In the genomic region with DNA sequence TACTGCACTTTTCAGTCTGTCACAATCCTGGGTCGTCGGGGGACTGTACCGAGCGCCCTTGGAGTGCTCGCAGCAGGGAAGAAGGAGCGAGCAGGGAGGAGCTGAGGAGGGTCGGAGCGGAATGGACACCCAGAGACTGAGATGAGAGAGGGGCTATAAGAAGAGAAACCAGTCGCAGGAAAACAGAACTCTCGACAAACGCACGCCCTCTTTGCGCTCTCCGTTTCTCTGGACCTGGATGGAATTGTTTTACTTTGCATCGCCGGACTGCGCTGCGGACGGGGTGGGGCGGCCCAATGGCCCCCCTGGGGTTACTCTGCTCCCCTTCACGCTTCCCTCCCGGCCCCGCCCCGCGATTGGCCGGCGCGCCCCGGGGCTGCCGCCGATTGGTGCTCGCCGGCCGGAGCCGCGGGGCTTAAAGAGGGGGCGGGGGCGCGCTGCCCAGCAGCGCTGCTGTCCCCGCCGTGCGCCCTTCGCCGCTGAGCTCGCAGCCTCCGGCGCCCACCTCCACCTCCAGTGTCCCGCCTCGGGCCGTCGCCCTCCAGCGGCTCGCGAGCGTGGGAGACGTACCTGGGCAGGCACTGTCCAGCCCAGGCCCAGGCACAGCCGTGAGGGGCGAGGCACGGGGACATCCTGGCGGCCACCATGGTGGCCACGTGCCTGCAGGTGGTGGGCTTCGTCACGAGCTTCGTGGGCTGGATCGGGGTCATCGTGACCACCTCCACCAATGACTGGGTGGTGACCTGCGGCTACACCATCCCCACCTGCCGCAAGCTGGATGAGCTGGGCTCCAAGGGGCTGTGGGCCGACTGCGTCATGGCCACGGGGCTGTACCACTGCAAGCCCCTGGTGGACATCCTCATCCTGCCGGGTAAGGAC, we compare ENCODE assay signal across 1 cellular context.
TF ChIP-seq lines count a peak whose summit lies in the region.

A gene (plus strand): TSS at position 447 of the 879 bp plus-strand sequence. CDS start 199 bp downstream, at position 646.

TF ChIP-seq in WTC11, 78 proteins besides CTCF, POLR2A, EP300 and RAD21 (continued from another document and continues in another):
- TF ChIP-seq, protein P1, sequence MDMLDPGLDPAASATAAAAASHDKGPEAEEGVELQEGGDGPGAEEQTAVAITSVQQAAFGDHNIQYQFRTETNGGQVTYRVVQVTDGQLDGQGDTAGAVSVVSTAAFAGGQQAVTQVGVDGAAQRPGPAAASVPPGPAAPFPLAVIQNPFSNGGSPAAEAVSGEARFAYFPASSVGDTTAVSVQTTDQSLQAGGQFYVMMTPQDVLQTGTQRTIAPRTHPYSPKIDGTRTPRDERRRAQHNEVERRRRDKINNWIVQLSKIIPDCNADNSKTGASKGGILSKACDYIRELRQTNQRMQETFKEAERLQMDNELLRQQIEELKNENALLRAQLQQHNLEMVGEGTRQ (CRISPR knock-in tag; IDR thresholded peaks at IDR 0.05) = peak; percentile 70
- TF ChIP-seq, protein P2, sequence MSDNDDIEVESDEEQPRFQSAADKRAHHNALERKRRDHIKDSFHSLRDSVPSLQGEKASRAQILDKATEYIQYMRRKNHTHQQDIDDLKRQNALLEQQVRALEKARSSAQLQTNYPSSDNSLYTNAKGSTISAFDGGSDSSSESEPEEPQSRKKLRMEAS (CRISPR knock-in tag; IDR thresholded peaks at IDR 0.05) = peak; percentile 98
- TF ChIP-seq, protein P3, sequence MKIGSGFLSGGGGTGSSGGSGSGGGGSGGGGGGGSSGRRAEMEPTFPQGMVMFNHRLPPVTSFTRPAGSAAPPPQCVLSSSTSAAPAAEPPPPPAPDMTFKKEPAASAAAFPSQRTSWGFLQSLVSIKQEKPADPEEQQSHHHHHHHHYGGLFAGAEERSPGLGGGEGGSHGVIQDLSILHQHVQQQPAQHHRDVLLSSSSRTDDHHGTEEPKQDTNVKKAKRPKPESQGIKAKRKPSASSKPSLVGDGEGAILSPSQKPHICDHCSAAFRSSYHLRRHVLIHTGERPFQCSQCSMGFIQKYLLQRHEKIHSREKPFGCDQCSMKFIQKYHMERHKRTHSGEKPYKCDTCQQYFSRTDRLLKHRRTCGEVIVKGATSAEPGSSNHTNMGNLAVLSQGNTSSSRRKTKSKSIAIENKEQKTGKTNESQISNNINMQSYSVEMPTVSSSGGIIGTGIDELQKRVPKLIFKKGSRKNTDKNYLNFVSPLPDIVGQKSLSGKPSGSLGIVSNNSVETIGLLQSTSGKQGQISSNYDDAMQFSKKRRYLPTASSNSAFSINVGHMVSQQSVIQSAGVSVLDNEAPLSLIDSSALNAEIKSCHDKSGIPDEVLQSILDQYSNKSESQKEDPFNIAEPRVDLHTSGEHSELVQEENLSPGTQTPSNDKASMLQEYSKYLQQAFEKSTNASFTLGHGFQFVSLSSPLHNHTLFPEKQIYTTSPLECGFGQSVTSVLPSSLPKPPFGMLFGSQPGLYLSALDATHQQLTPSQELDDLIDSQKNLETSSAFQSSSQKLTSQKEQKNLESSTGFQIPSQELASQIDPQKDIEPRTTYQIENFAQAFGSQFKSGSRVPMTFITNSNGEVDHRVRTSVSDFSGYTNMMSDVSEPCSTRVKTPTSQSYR (CRISPR knock-in tag; IDR thresholded peaks at IDR 0.05) = peak; percentile 87; the same call in 1 of the 2 replicates
- TF ChIP-seq RELA (CRISPR knock-in tag; IDR thresholded peaks at IDR 0.05; ENCODE audit: borderline replicate concordance) = peak; percentile 98
- TF ChIP-seq OVOL2 (CRISPR knock-in tag; IDR thresholded peaks at IDR 0.05; ENCODE audit: borderline replicate concordance) = no peak
- TF ChIP-seq, protein P4, sequence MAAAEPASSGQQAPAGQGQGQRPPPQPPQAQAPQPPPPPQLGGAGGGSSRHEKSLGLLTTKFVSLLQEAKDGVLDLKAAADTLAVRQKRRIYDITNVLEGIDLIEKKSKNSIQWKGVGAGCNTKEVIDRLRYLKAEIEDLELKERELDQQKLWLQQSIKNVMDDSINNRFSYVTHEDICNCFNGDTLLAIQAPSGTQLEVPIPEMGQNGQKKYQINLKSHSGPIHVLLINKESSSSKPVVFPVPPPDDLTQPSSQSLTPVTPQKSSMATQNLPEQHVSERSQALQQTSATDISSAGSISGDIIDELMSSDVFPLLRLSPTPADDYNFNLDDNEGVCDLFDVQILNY (CRISPR knock-in tag; IDR thresholded peaks at IDR 0.05) = peak; percentile 71; the same call in 1 of the 2 replicates
- no peak for TF ChIP-seq PRRX2 (CRISPR knock-in tag; IDR thresholded peaks at IDR 0.05)
- 0 out of 2 replicates have a peak, but pooled peaks have one; percentile 31 for TF ChIP-seq TEAD4 (CRISPR knock-in tag; IDR thresholded peaks at IDR 0.05)
- TF ChIP-seq GTF2I (CRISPR knock-in tag; conservative IDR thresholded peaks at IDR 0.05) = no peak
- peak; percentile 58 for TF ChIP-seq NFYB (CRISPR knock-in tag; conservative IDR thresholded peaks at IDR 0.05; ENCODE audit: low read depth)
- no peak for TF ChIP-seq FOXJ3 (CRISPR knock-in tag; IDR thresholded peaks at IDR 0.05; ENCODE audit: borderline replicate concordance)
- TF ChIP-seq NR3C1 (CRISPR knock-in tag; conservative IDR thresholded peaks at IDR 0.05; ENCODE audit: low read depth) = peak; percentile 90
- TF ChIP-seq KAT7 (CRISPR knock-in tag; IDR thresholded peaks at IDR 0.05; ENCODE audit: borderline replicate concordance) = peak; percentile 69; the same call in 1 of the 2 replicates
- TF ChIP-seq, protein P5, sequence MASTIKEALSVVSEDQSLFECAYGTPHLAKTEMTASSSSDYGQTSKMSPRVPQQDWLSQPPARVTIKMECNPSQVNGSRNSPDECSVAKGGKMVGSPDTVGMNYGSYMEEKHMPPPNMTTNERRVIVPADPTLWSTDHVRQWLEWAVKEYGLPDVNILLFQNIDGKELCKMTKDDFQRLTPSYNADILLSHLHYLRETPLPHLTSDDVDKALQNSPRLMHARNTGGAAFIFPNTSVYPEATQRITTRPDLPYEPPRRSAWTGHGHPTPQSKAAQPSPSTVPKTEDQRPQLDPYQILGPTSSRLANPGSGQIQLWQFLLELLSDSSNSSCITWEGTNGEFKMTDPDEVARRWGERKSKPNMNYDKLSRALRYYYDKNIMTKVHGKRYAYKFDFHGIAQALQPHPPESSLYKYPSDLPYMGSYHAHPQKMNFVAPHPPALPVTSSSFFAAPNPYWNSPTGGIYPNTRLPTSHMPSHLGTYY (CRISPR knock-in tag; IDR thresholded peaks at IDR 0.05) = no peak
- TF ChIP-seq, protein P6, sequence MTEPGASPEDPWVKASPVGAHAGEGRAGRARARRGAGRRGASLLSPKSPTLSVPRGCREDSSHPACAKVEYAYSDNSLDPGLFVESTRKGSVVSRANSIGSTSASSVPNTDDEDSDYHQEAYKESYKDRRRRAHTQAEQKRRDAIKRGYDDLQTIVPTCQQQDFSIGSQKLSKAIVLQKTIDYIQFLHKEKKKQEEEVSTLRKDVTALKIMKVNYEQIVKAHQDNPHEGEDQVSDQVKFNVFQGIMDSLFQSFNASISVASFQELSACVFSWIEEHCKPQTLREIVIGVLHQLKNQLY (CRISPR knock-in tag; IDR thresholded peaks at IDR 0.05) = no peak
- peak; percentile 91 for TF ChIP-seq ZNF138 (CRISPR knock-in tag; conservative IDR thresholded peaks at IDR 0.05)
- TF ChIP-seq CREM (CRISPR knock-in tag; IDR thresholded peaks at IDR 0.05) = no peak; the same call in 1 of the 2 replicates
- TF ChIP-seq SMAD3 (CRISPR knock-in tag; IDR thresholded peaks at IDR 0.05; ENCODE audit: borderline replicate concordance) = peak; percentile 98
- TF ChIP-seq, protein P7, sequence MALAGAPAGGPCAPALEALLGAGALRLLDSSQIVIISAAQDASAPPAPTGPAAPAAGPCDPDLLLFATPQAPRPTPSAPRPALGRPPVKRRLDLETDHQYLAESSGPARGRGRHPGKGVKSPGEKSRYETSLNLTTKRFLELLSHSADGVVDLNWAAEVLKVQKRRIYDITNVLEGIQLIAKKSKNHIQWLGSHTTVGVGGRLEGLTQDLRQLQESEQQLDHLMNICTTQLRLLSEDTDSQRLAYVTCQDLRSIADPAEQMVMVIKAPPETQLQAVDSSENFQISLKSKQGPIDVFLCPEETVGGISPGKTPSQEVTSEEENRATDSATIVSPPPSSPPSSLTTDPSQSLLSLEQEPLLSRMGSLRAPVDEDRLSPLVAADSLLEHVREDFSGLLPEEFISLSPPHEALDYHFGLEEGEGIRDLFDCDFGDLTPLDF (CRISPR knock-in tag; IDR thresholded peaks at IDR 0.05) = peak; percentile 95
- peak; percentile 92; the same call in 1 of the 2 replicates for TF ChIP-seq TCF7 (CRISPR knock-in tag; IDR thresholded peaks at IDR 0.05; ENCODE audit: low read depth)
- TF ChIP-seq, protein P8, sequence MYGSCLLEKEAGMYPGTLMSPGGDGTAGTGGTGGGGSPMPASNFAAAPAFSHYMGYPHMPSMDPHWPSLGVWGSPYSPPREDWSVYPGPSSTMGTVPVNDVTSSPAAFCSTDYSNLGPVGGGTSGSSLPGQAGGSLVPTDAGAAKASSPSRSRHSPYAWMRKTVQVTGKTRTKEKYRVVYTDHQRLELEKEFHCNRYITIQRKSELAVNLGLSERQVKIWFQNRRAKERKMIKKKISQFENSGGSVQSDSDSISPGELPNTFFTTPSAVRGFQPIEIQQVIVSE (CRISPR knock-in tag; IDR thresholded peaks at IDR 0.05; ENCODE audit: borderline replicate concordance) = no peak
- TF ChIP-seq ETV6 (CRISPR knock-in tag; IDR thresholded peaks at IDR 0.05) = peak; percentile 89
- TF ChIP-seq, protein P9, sequence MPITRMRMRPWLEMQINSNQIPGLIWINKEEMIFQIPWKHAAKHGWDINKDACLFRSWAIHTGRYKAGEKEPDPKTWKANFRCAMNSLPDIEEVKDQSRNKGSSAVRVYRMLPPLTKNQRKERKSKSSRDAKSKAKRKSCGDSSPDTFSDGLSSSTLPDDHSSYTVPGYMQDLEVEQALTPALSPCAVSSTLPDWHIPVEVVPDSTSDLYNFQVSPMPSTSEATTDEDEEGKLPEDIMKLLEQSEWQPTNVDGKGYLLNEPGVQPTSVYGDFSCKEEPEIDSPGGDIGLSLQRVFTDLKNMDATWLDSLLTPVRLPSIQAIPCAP (CRISPR knock-in tag; IDR thresholded peaks at IDR 0.05) = peak; percentile 97
- TF ChIP-seq ZNF396 (CRISPR knock-in tag; IDR thresholded peaks at IDR 0.05; ENCODE audit: borderline replicate concordance) = no peak
- peak; percentile 84 for TF ChIP-seq FOXK1 (CRISPR knock-in tag; IDR thresholded peaks at IDR 0.05)
- 0 out of 2 replicates have a peak, but pooled peaks have one; percentile 72 for TF ChIP-seq IRF2 (CRISPR knock-in tag; IDR thresholded peaks at IDR 0.05; ENCODE audit: borderline replicate concordance, low read depth)
- TF ChIP-seq, protein P10, sequence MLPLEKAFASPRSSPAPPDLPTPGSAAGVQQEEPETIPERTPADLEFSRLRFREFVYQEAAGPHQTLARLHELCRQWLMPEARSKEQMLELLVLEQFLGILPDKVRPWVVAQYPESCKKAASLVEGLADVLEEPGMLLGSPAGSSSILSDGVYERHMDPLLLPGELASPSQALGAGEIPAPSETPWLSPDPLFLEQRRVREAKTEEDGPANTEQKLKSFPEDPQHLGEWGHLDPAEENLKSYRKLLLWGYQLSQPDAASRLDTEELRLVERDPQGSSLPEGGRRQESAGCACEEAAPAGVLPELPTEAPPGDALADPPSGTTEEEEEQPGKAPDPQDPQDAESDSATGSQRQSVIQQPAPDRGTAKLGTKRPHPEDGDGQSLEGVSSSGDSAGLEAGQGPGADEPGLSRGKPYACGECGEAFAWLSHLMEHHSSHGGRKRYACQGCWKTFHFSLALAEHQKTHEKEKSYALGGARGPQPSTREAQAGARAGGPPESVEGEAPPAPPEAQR (CRISPR knock-in tag; IDR thresholded peaks at IDR 0.05) = no peak
- peak; percentile 82; the same call in 1 of the 2 replicates for TF ChIP-seq CBFB (CRISPR knock-in tag; IDR thresholded peaks at IDR 0.05; ENCODE audit: low read depth)
- TF ChIP-seq ATF1 (CRISPR knock-in tag; IDR thresholded peaks at IDR 0.05) = no peak
- TF ChIP-seq, protein P11, sequence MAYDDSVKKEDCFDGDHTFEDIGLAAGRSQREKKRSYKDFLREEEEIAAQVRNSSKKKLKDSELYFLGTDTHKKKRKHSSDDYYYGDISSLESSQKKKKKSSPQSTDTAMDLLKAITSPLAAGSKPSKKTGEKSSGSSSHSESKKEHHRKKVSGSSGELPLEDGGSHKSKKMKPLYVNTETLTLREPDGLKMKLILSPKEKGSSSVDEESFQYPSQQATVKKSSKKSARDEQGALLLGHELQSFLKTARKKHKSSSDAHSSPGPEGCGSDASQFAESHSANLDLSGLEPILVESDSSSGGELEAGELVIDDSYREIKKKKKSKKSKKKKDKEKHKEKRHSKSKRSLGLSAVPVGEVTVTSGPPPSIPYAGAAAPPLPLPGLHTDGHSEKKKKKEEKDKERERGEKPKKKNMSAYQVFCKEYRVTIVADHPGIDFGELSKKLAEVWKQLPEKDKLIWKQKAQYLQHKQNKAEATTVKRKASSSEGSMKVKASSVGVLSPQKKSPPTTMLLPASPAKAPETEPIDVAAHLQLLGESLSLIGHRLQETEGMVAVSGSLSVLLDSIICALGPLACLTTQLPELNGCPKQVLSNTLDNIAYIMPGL (CRISPR knock-in tag; IDR thresholded peaks at IDR 0.05) = no peak; the same call in 1 of the 2 replicates
- peak; percentile 87 for TF ChIP-seq TEAD1 (CRISPR knock-in tag; IDR thresholded peaks at IDR 0.05)
- TF ChIP-seq, protein P12, sequence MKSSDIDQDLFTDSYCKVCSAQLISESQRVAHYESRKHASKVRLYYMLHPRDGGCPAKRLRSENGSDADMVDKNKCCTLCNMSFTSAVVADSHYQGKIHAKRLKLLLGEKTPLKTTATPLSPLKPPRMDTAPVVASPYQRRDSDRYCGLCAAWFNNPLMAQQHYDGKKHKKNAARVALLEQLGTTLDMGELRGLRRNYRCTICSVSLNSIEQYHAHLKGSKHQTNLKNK (CRISPR knock-in tag; IDR thresholded peaks at IDR 0.05) = no peak
- no peak for TF ChIP-seq RORB (CRISPR knock-in tag; IDR thresholded peaks at IDR 0.05)
- TF ChIP-seq ZNF263 (CRISPR knock-in tag; IDR thresholded peaks at IDR 0.05; ENCODE audit: low read depth) = peak; percentile 68; the same call in 1 of the 2 replicates
- peak; percentile 48; the same call in 1 of the 2 replicates for TF ChIP-seq ZNF317 (CRISPR knock-in tag; IDR thresholded peaks at IDR 0.05; ENCODE audit: borderline replicate concordance, low read depth)
- TF ChIP-seq, protein P13, sequence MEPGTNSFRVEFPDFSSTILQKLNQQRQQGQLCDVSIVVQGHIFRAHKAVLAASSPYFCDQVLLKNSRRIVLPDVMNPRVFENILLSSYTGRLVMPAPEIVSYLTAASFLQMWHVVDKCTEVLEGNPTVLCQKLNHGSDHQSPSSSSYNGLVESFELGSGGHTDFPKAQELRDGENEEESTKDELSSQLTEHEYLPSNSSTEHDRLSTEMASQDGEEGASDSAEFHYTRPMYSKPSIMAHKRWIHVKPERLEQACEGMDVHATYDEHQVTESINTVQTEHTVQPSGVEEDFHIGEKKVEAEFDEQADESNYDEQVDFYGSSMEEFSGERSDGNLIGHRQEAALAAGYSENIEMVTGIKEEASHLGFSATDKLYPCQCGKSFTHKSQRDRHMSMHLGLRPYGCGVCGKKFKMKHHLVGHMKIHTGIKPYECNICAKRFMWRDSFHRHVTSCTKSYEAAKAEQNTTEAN (CRISPR knock-in tag; IDR thresholded peaks at IDR 0.05) = peak; percentile 95; the same call in 1 of the 2 replicates
- peak; percentile 89 for TF ChIP-seq ZNF219 (CRISPR knock-in tag; IDR thresholded peaks at IDR 0.05; ENCODE audit: borderline replicate concordance)
- no peak for TF ChIP-seq NR1H2 (CRISPR knock-in tag; IDR thresholded peaks at IDR 0.05)
